22 cellular contexts compared by ENCODE assay signal in genomic region chr15:59473226-59473625, GRCh38.
"Had no signal": no experiment of that assay in that cellular context is flagged by ENCODE, and none has a peak within 500 bp of the region (broad histone marks: within the 10 kb centered on the region; RNA-seq: fewer than 3 reads in every experiment).

No MANE protein-coding gene starts in this region.

- H3K27me3 ChIP-seq: gastroesophageal sphincter, heart left ventricle, upper lobe of left lung had no signal

- FAIRE-seq: kidney had no signal

- H3K36me3 ChIP-seq: gastroesophageal sphincter, heart left ventricle, thoracic aorta, upper lobe of left lung had no signal

- DNase-seq: activated CD4-positive, alpha-beta memory T cell treated with anti-CD3 and anti-CD28 coated beads, Interleukin-2, amount 10 ng/mL, durations not matched to agents 7 days and 5 days; activated CD4-positive, alpha-beta T cell treated with anti-CD3 and anti-CD28 coated beads, Interleukin-2, amount 10 ng/mL, durations not matched to agents 24 days and 14 days; activated effector memory CD4-positive, alpha-beta T cell treated with Interleukin-2 at 50 U/mL for 16 hours; activated naive CD4-positive, alpha-beta T cell treated with anti-CD3 and anti-CD28 coated beads for 36 hours; activated T-cell treated with anti-CD3 and anti-CD28 coated beads, Interleukin-2, amount 50 U/mL, for 72 hours; amygdala; effector CD8-positive, alpha-beta T cell; heart left ventricle; kidney; naive B cell; occipital lobe; retina; stimulated activated CD4-positive, alpha-beta T cell treated with anti-CD3 and anti-CD28 coated beads, Interleukin-4, amount 100 ng/mL, for 1 hour; stimulated activated naive CD4-positive, alpha-beta T cell treated with Interleukin-2 at 50 U/mL for 16 hours; T-helper 9 cell; upper lobe of left lung had no signal

- H3K4me1 ChIP-seq: gastroesophageal sphincter, heart left ventricle, upper lobe of left lung had no signal

- H3K4me3 ChIP-seq: gastroesophageal sphincter, heart left ventricle, lung, thoracic aorta, upper lobe of left lung had no signal

- ATAC-seq: activated CD4-positive, CD25-positive, alpha-beta regulatory T cell treated with anti-CD3 and anti-CD28 coated beads, Interleukin-2, amount 50 U/mL, for 24 hours; activated T-cell treated with anti-CD3 and anti-CD28 coated beads, Interleukin-2, amount 50 U/mL, for 72 hours; esophagus mucosa; gastroesophageal sphincter; heart left ventricle had no signal

- H3K27ac ChIP-seq: gastroesophageal sphincter, heart left ventricle, thoracic aorta, upper lobe of left lung, VCaP had no signal

- H3K9me3 ChIP-seq: gastroesophageal sphincter, thoracic aorta, upper lobe of left lung had no signal
